32 cellular contexts compared by ENCODE assay signal in genomic region chr10:49562893-49563292, GRCh38. TPM values are rescaled to one million over a fixed set of nuclear protein-coding genes. Genes with fewer than 3 reads are reported as not detected.
A peak's percentile ranks its signal among the peaks of the same experiment; 100 is the strongest.
DNase-seq lines count a peak whose midpoint lies in the region; TF ChIP-seq lines count a peak whose summit lies in the region.
"Had no signal": no experiment of that assay in that cellular context is flagged by ENCODE, and none has a peak within 500 bp of the region (broad histone marks: within the 10 kb centered on the region; RNA-seq: fewer than 3 reads in every experiment).

No MANE protein-coding gene starts in this region.

- H3K9ac ChIP-seq in mesenchymal stem cell (ENCODE audit: low read length) = no peak overlapping the region
- H3K9ac ChIP-seq: SK-N-SH had no signal

- WGBS in mesenchymal stem cell = 29% methylated on average over 1 of the region's 1 CpG

- H3K9me3 Mint-ChIP-seq in chondrocyte (ENCODE audit: low read depth) (peaks cover 5% of the 10 kb centered on the region), osteocyte (ENCODE audit: unreplicated experiment) (peaks cover 20% of the 10 kb centered on the region)
- H3K9me3 Mint-ChIP-seq: brain; CD4-positive, alpha-beta T cell; T-helper 1 cell treated with Interleukin-12 subunit alpha and Interleukin-12 subunit beta and Interleukin-4 antibody, amounts not matched to agents 30 μg/mL and 1 μg/mL, for 36 hours had no signal

- no peak overlapping the region for H3K18ac ChIP-seq in mesenchymal stem cell (ENCODE audit: low read depth in 1 of 2, low read length in 2 of 2)

- H3K36me3 Mint-ChIP-seq in chondrocyte (ENCODE audit: low read depth) (peaks cover 3% of the 10 kb centered on the region), osteocyte (ENCODE audit: unreplicated experiment) (peaks cover 6% of the 10 kb centered on the region)
- H3K36me3 Mint-ChIP-seq: activated naive CD8-positive, alpha-beta T cell; brain; memory B cell had no signal

- no peak overlapping the region for H2BK120ac ChIP-seq in mesenchymal stem cell (ENCODE audit: low read depth, low read length)

- H3K14ac ChIP-seq in mesenchymal stem cell (ENCODE audit: low read length in 2 of 2) = no peak overlapping the region

- H2AFZ ChIP-seq in mesenchymal stem cell (ENCODE audit: low read depth, low read length) = no peak overlapping the region
- H2AFZ ChIP-seq: hepatocyte had no signal

- no peak overlapping the region for H3K4me3 Mint-ChIP-seq in chondrocyte (ENCODE audit: unreplicated experiment)
- H3K4me3 Mint-ChIP-seq in osteocyte (ENCODE audit: unreplicated experiment) = no peak overlapping the region
- H3K4me3 Mint-ChIP-seq: activated CD8-positive, alpha-beta T cell treated with anti-CD3 and anti-CD28 coated beads, Interleukin-2, amount 10 ng/mL, durations not matched to agents 7 days and 5 days; activated naive CD8-positive, alpha-beta T cell; brain; CD4-positive, alpha-beta T cell; memory B cell; T-helper 1 cell treated with Interleukin-12 subunit alpha and Interleukin-12 subunit beta and Interleukin-4 antibody, amounts not matched to agents 30 μg/mL and 1 μg/mL, for 36 hours had no signal

- H3K4ac ChIP-seq in mesenchymal stem cell (ENCODE audit: low read depth in 1 of 2, low read length in 2 of 2) = no peak overlapping the region

- H3K4me1 Mint-ChIP-seq in chondrocyte (ENCODE audit: low read depth) (peaks cover 58% of the 10 kb centered on the region), osteocyte (ENCODE audit: unreplicated experiment) (peaks cover 72% of the 10 kb centered on the region)
- H3K4me1 Mint-ChIP-seq: brain had no signal

- no peak overlapping the region for H4K91ac ChIP-seq in mesenchymal stem cell (ENCODE audit: low read length)

- H2AK5ac ChIP-seq in mesenchymal stem cell (ENCODE audit: low read length, severe bottlenecking) = no peak overlapping the region

- H3K27me3 Mint-ChIP-seq in chondrocyte (ENCODE audit: low read depth) (no peaks in the 10 kb centered on the region), osteocyte (ENCODE audit: unreplicated experiment) (no peaks in the 10 kb centered on the region)

- intact Hi-C loops in ascending aorta (cut with DNase I) = no loop called here

- H3K27ac Mint-ChIP-seq in chondrocyte (ENCODE audit: unreplicated experiment) (peak overlapping the region; percentile 75), osteocyte (ENCODE audit: unreplicated experiment) (peak overlapping the region; percentile 54)
- H3K27ac Mint-ChIP-seq: activated CD8-positive, alpha-beta T cell treated with anti-CD3 and anti-CD28 coated beads, Interleukin-2, amount 10 ng/mL, durations not matched to agents 7 days and 5 days; activated naive CD8-positive, alpha-beta T cell; brain; CD4-positive, alpha-beta T cell; memory B cell; progenitor cell of endocrine pancreas; T-helper 1 cell treated with Interleukin-12 subunit alpha and Interleukin-12 subunit beta and Interleukin-4 antibody, amounts not matched to agents 30 μg/mL and 1 μg/mL, for 36 hours had no signal

- no peaks in the 10 kb centered on the region for H3K79me1 ChIP-seq in mesenchymal stem cell (replicated peaks; ENCODE audit: low read length, poor library complexity, severe bottlenecking)

- TF ChIP-seq CTCF in chondrocyte (IDR thresholded peaks at IDR 0.05) (no peak), osteocyte (IDR thresholded peaks at IDR 0.05) (no peak), ascending aorta (IDR thresholded peaks at IDR 0.05) (no peak)

- H3K4me3 ChIP-seq in ascending aorta (no peak overlapping the region), mesenchymal stem cell (ENCODE audit: insufficient read depth in 1 of 2, low read depth in 1 of 2, low read length in 2 of 2) (no peak overlapping the region)
- H3K4me3 ChIP-seq: gastrocnemius medialis, hepatocyte, right lobe of liver, vagina had no signal

- H3K23ac ChIP-seq in mesenchymal stem cell (ENCODE audit: low read length in 2 of 2) = no peak overlapping the region

- H3K4me1 ChIP-seq in ascending aorta (peaks cover 3% of the 10 kb centered on the region in 2 donors), mesenchymal stem cell (ENCODE audit: control insufficient read depth, insufficient read depth, low read depth, low read length) (no peaks in the 10 kb centered on the region)
- H3K4me1 ChIP-seq: gastrocnemius medialis, right lobe of liver, vagina had no signal

- H4K8ac ChIP-seq in mesenchymal stem cell (ENCODE audit: low read length) = no peak overlapping the region

- no peak overlapping the region for H2BK15ac ChIP-seq in mesenchymal stem cell (ENCODE audit: low read depth, poor library complexity, severe bottlenecking)

- H3K27ac ChIP-seq in ascending aorta (no peak overlapping the region), mesenchymal stem cell (ENCODE audit: low read length, poor library complexity, severe bottlenecking) (no peak overlapping the region)
- H3K27ac ChIP-seq: gastrocnemius medialis, hepatocyte, right lobe of liver, vagina had no signal

- no peak overlapping the region for H2BK12ac ChIP-seq in mesenchymal stem cell (ENCODE audit: low read length in 2 of 2)

- H3K4me2 ChIP-seq in mesenchymal stem cell (ENCODE audit: low read length, poor library complexity, severe bottlenecking) = no peak overlapping the region
- H3K4me2 ChIP-seq: hepatocyte, SK-N-SH had no signal

- H3K27me3 ChIP-seq in ascending aorta = no peaks in the 10 kb centered on the region
- peaks cover 0 to 12% of the 10 kb centered on the region in 2 experiments for H3K27me3 ChIP-seq in mesenchymal stem cell (ENCODE audit: control insufficient read depth in 1 of 2, insufficient read depth in 1 of 2, low read length in 2 of 2)
- H3K27me3 ChIP-seq: hepatocyte, right lobe of liver, vagina had no signal

- no peak overlapping the region for H2BK5ac ChIP-seq in mesenchymal stem cell (ENCODE audit: low read depth, low read length, poor library complexity, severe bottlenecking)

- DNase-seq in EL = peak; percentile 73
- peak; percentile 68 for DNase-seq in M059J (ENCODE audit: low read depth)
- DNase-seq in chondrocyte (ENCODE audit: low spot score) = no peak
- DNase-seq in osteocyte (ENCODE audit: extremely low spot score, unreplicated experiment) = no peak
- DNase-seq in central memory CD4-positive, alpha-beta T cell = no peak
- no peak for DNase-seq in AG08396 (ENCODE audit: low spot score)
- no peak for DNase-seq in ascending aorta (ENCODE audit: low spot score in 2 of 2)
- no peak for DNase-seq in mesenchymal stem cell
- DNase-seq: activated CD8-positive, alpha-beta T cell treated with anti-CD3 and anti-CD28 coated beads, Interleukin-2, amount 10 ng/mL, durations not matched to agents 7 days and 5 days; AML-193; CD4-positive, alpha-beta T cell; effector CD8-positive, alpha-beta T cell; gastrocnemius medialis; KBM-7; left colon; NCI-H1436; NCI-H510A; right lobe of liver; SK-N-SH; stimulated activated CD4-positive, alpha-beta T cell treated with anti-CD3 and anti-CD28 coated beads, Interleukin-15, amount 100 ng/mL, for 24 hours; stimulated activated naive CD4-positive, alpha-beta T cell treated with Interleukin-2 at 50 U/mL for 16 hours had no signal

- H3K36me3 ChIP-seq in ascending aorta = no peaks in the 10 kb centered on the region
- no peaks in the 10 kb centered on the region for H3K36me3 ChIP-seq in mesenchymal stem cell (ENCODE audit: control insufficient read depth in 1 of 2, insufficient read depth in 2 of 2, low read depth in 1 of 2, low read length in 2 of 2)
- H3K36me3 ChIP-seq: gastrocnemius medialis, right lobe of liver, vagina had no signal

- H3K9me3 ChIP-seq in ascending aorta (no peaks in the 10 kb centered on the region), mesenchymal stem cell (ENCODE audit: control insufficient read depth, low read length) (no peaks in the 10 kb centered on the region)
- H3K9me3 ChIP-seq: gastrocnemius medialis, right lobe of liver, SK-N-SH, vagina had no signal

RNA-seq across cellular contexts. Expression of gene ERCC6, which starts 24.0 kb away (rescaled TPM):
- 8.9 and 11.3 TPM in 2 replicates for total RNA-seq in M059J (2014; rRNA removed; shearing (Covaris generic))
- 40.2 to 79.8 TPM (median 41.5 TPM) in 3 replicates for total RNA-seq in chondrocyte
- total RNA-seq in osteocyte = 184 and 187 TPM in 2 replicates
- total RNA-seq in ascending aorta = 16.2 TPM
- polyA plus RNA-seq in mesenchymal stem cell (2013, experiment 1 of 2) = 3.9 TPM
- polyA plus RNA-seq in mesenchymal stem cell (2013, experiment 2 of 2) = 4.5 TPM

RNA-seq across cellular contexts. Expression of gene SLC18A3, which starts 47.2 kb away (rescaled TPM):
- total RNA-seq in M059J (2014; rRNA removed; shearing (Covaris generic)) = not detected in 2 replicates
- total RNA-seq in chondrocyte (not detected in 3 replicates), osteocyte (0.32 and 0.34 TPM in 2 replicates), ascending aorta (not detected)
- polyA plus RNA-seq in mesenchymal stem cell (2013, experiment 1 of 2) = not detected
- polyA plus RNA-seq in mesenchymal stem cell (2013, experiment 2 of 2) = not detected
- total RNA-seq: activated CD8-positive, alpha-beta T cell treated with anti-CD3 and anti-CD28 coated beads, Interleukin-2, amount 10 ng/mL, durations not matched to agents 7 days and 5 days; CD4-positive, alpha-beta T cell; epithelial cell of proximal tubule; gastrocnemius medialis; H1; OCI-LY7; progenitor cell of endocrine pancreas; right lobe of liver had no signal

RNA-seq across cellular contexts. Expression of gene CHAT, which starts 50.9 kb away (rescaled TPM):
- total RNA-seq in M059J (2014; rRNA removed; shearing (Covaris generic)) = not detected in 2 replicates
- total RNA-seq in chondrocyte = not detected in 3 replicates
- total RNA-seq in osteocyte = not detected in 2 replicates
- not detected for total RNA-seq in ascending aorta
- polyA plus RNA-seq in mesenchymal stem cell (2013, experiment 1 of 2) = not detected
- not detected for polyA plus RNA-seq in mesenchymal stem cell (2013, experiment 2 of 2)
- total RNA-seq: activated CD8-positive, alpha-beta T cell treated with anti-CD3 and anti-CD28 coated beads, Interleukin-2, amount 10 ng/mL, durations not matched to agents 7 days and 5 days; CD4-positive, alpha-beta T cell; epithelial cell of proximal tubule; gastrocnemius medialis; H1; OCI-LY7; progenitor cell of endocrine pancreas; right lobe of liver; vagina had no signal
- polyA plus RNA-seq: H1, hepatocyte, SK-N-SH, thymus had no signal

Comparison
In these comparisons a context has a peak if more than half of its experiments do, and no peak if none do; other contexts are left out.
1. DNase-seq: peak in EL (single experiment) and M059J (single experiment); none in chondrocyte (single experiment), osteocyte (single experiment), central memory CD4-positive, alpha-beta T cell (single experiment), AG08396 (single experiment), ascending aorta (0 of 2) and mesenchymal stem cell (single experiment).